Comparison of ENCODE assay signal across 1 cellular context in genomic region chr14:73795466-73795865, GRCh38.
TF ChIP-seq lines count a peak whose summit lies in the region.

No MANE protein-coding gene starts in this region.

TF ChIP-seq in HCT116, 20 proteins besides CTCF, POLR2A, EP300 and RAD21 (continued from another document):
- TF ChIP-seq, protein P1, sequence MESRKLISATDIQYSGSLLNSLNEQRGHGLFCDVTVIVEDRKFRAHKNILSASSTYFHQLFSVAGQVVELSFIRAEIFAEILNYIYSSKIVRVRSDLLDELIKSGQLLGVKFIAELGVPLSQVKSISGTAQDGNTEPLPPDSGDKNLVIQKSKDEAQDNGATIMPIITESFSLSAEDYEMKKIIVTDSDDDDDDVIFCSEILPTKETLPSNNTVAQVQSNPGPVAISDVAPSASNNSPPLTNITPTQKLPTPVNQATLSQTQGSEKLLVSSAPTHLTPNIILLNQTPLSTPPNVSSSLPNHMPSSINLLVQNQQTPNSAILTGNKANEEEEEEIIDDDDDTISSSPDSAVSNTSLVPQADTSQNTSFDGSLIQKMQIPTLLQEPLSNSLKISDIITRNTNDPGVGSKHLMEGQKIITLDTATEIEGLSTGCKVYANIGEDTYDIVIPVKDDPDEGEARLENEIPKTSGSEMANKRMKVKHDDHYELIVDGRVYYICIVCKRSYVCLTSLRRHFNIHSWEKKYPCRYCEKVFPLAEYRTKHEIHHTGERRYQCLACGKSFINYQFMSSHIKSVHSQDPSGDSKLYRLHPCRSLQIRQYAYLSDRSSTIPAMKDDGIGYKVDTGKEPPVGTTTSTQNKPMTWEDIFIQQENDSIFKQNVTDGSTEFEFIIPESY (IDR thresholded peaks at IDR 0.05; ENCODE audit: extremely low read depth, insufficient replicate concordance, low read length), result no peak
- no peak for TF ChIP-seq TCF7L2 (IDR thresholded peaks at IDR 0.05; ENCODE audit: borderline replicate concordance, extremely low read depth, insufficient read depth, insufficient read length)
- TF ChIP-seq CBX3 (IDR thresholded peaks at IDR 0.05; ENCODE audit: low read depth), result no peak
TF ChIP-seq in HCT116: peak in this region for 0.
